ENCODE assay signal across 9 cellular contexts in the genomic region with DNA sequence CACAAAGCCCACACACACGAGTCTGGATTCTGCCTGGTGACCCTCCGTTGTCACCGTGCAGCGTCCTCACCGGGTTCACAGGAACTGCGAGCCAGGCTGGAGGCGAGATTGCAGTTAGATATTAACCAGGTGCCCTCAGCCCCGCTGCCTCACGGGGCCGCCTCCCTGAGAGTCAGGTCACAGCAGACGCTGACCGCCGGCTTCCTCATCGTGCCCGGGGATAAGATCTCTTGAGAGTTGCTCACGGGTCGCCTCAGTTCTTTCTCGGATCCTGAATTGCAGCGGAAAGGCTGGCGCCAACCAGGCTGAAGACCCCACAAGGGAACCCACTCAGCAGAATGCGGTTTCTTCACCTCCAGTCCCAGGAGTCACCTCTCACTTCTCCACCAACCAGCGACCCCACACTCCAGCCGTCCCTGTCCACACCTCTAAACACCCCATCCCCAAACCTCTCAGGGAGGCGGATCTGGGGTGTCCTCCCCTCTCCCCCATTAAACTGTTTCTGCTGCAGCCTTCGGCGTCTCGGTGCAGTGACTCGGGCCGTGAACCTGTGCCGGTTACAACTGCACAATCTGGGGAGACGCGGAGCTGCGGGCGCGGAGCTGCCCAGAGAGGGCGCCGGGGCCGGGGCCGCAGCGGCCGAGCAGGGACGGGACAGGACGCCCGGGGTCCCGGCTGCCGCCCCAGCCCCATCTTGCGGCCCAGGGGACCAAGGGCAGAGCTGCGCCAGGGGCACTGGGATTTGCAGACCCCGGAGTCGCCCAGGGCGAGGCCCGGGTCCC. TPM values are rescaled to one million over a fixed set of nuclear protein-coding genes. Genes with fewer than 3 reads are reported as not detected.
DNase-seq lines count a peak whose midpoint lies in the region; ATAC-seq lines count a peak whose summit lies in the region.
"Had no signal": no experiment of that assay in that cellular context is flagged by ENCODE, and none has a peak within 500 bp of the region (broad histone marks: within the 10 kb centered on the region; RNA-seq: fewer than 3 reads in every experiment).

No MANE protein-coding gene starts in this region.

- peak; percentile 52 for DNase-seq in AG20443 (ENCODE audit: low spot score)
- peak; percentile 52 for DNase-seq in RKO (ENCODE audit: low spot score)
- peak; percentile 84 for DNase-seq in cardiac septum (ENCODE audit: low spot score)
- DNase-seq in posterior cingulate gyrus = peak in 6 of 10 donors; percentile 3 to 86 (median 17)
- no peak for DNase-seq in NCI-H446 (lab: John Stamatoyannopoulos, UW)

- H3K36me3 Mint-ChIP-seq in activated naive CD4-positive, alpha-beta T cell treated with anti-CD3 and anti-CD28 coated beads, Interleukin-2, amount 50 U/mL, for 24 hours = peaks cover 4% of the 10 kb centered on the region

- peak overlapping the region; percentile 83 for H3K27ac Mint-ChIP-seq in activated naive CD4-positive, alpha-beta T cell treated with anti-CD3 and anti-CD28 coated beads, Interleukin-2, amount 50 U/mL, for 24 hours

- H3K4me1 Mint-ChIP-seq in activated naive CD4-positive, alpha-beta T cell treated with anti-CD3 and anti-CD28 coated beads, Interleukin-2, amount 50 U/mL, for 24 hours = peaks cover 23% of the 10 kb centered on the region

- no peaks in the 10 kb centered on the region for H3K27me3 Mint-ChIP-seq in activated naive CD4-positive, alpha-beta T cell treated with anti-CD3 and anti-CD28 coated beads, Interleukin-2, amount 50 U/mL, for 24 hours

- intact Hi-C loops in cardiac septum (cut with DNase I) = no loop called here
- intact Hi-C loops in posterior cingulate gyrus (cut with DNase I) = no loop called here

- peak overlapping the region; percentile 99 for H3K4me3 Mint-ChIP-seq in activated naive CD4-positive, alpha-beta T cell treated with anti-CD3 and anti-CD28 coated beads, Interleukin-2, amount 50 U/mL, for 24 hours

- no peaks in the 10 kb centered on the region for H3K9me3 Mint-ChIP-seq in activated naive CD4-positive, alpha-beta T cell treated with anti-CD3 and anti-CD28 coated beads, Interleukin-2, amount 50 U/mL, for 24 hours

- ATAC-seq in GM18868 (IDR thresholded peaks at IDR 0.05; ENCODE audit: unreplicated experiment) (peak; percentile 32), HG03066 (IDR thresholded peaks at IDR 0.05; ENCODE audit: low read depth, unreplicated experiment) (peak; percentile 36)

RNA-seq across cellular contexts. Expression of a gene that starts 0.6 kb away (rescaled TPM):
- total RNA-seq in cardiac septum = 2.3 TPM

RNA-seq across cellular contexts. Expression of a gene that starts 28.6 kb away (rescaled TPM):
- 5.8 TPM for total RNA-seq in cardiac septum
- total RNA-seq: NCI-H460 had no signal

Comparison
In these comparisons a context has a peak if more than half of its experiments do, and no peak if none do; other contexts are left out.
1. DNase-seq: peak in AG20443 (single experiment), RKO (single experiment), cardiac septum (single experiment) and posterior cingulate gyrus (6 of 10); none in NCI-H446 (0 of 2).